In genomic region chr6:56751604-56752003, GRCh38 we compare ENCODE assay signal across 25 cellular contexts.
A peak's percentile ranks its signal among the peaks of the same experiment; 100 is the strongest.
DNase-seq lines count a peak whose midpoint lies in the region; ATAC-seq and TF ChIP-seq lines count a peak whose summit lies in the region.
"Had no signal": no experiment of that assay in that cellular context is flagged by ENCODE, and none has a peak within 500 bp of the region (broad histone marks: within the 10 kb centered on the region; RNA-seq: fewer than 3 reads in every experiment).

No MANE protein-coding gene starts in this region.

- H3K14ac ChIP-seq in IMR-90 (replicated peaks; ENCODE audit: low read depth, low read length): no peak overlapping the region; the same call in 1 of the 2 replicates

- no peak overlapping the region for H2BK120ac ChIP-seq in IMR-90 (ENCODE audit: low read depth, low read length)

- in situ Hi-C loops in GM23248 (cut with MboI): no loop called here
- in situ Hi-C loops in IMR-90 (cut with MboI; ENCODE audit: low sequenced_read_pairs): no loop called here

- H2BK20ac ChIP-seq in IMR-90 (ENCODE audit: low read depth, low read length): no peak overlapping the region

- no peak overlapping the region for H2BK15ac ChIP-seq in IMR-90 (ENCODE audit: low read depth, low read length)

- H4K8ac ChIP-seq in IMR-90 (ENCODE audit: low read depth in 2 of 2, low read length in 2 of 2): no peak overlapping the region

- H4K20me1 ChIP-seq in GM23248 (ENCODE audit: insufficient read depth) (0 out of 2 replicates have a peak, but pooled peaks cover 2% of the 10 kb centered on the region), IMR-90 (ENCODE audit: insufficient read depth, low read length) (peaks cover 23% of the 10 kb centered on the region), neural progenitor cell (ENCODE audit: low read depth) (peaks cover 47% of the 10 kb centered on the region)

- no peak overlapping the region for H2AK5ac ChIP-seq in IMR-90 (ENCODE audit: low read depth, low read length)

- no peak for TF ChIP-seq POLR2A in IMR-90 (IDR thresholded peaks at IDR 0.05; ENCODE audit: low read depth, low read length)

- no peak overlapping the region for H3K4me3 Mint-ChIP-seq in neural progenitor cell
- H3K4me3 Mint-ChIP-seq: central memory CD8-positive, alpha-beta T cell; memory B cell; T-helper 2 cell treated with Interferon-gamma antibody and Interleukin-4, amounts not matched to agents 5 μg/mL and 100 μg/mL, for 36 hours had no signal

- peaks cover 58% of the 10 kb centered on the region for H3K4me1 Mint-ChIP-seq in neural progenitor cell
- H3K4me1 Mint-ChIP-seq: central memory CD8-positive, alpha-beta T cell; memory B cell had no signal

- TF ChIP-seq RAD21 in IMR-90 (IDR thresholded peaks at IDR 0.05; ENCODE audit: low read length): no peak

- H3K27ac Mint-ChIP-seq in neural progenitor cell: no peak overlapping the region
- H3K27ac Mint-ChIP-seq: memory B cell; T-helper 2 cell treated with Interferon-gamma antibody and Interleukin-4, amounts not matched to agents 5 μg/mL and 100 μg/mL, for 36 hours had no signal

- peak overlapping the region; percentile 39 for H2BK5ac ChIP-seq in IMR-90 (ENCODE audit: low read depth, low read length, poor library complexity, severe bottlenecking)

- H4K91ac ChIP-seq in IMR-90 (ENCODE audit: insufficient read depth, low read depth, low read length): no peak overlapping the region

- H3K56ac ChIP-seq in IMR-90 (ENCODE audit: extremely low read depth, insufficient read depth, low read length): no peak overlapping the region

- no peaks in the 10 kb centered on the region for H3K27me3 ChIP-seq in GM23248 (replicated peaks; ENCODE audit: insufficient read depth)
- H3K27me3 ChIP-seq in IMR-90 (ENCODE audit: control insufficient read depth, insufficient read depth, low read length): no peaks in the 10 kb centered on the region
- no peaks in the 10 kb centered on the region for H3K27me3 ChIP-seq in dorsolateral prefrontal cortex
- H3K27me3 ChIP-seq in neural progenitor cell: no peaks in the 10 kb centered on the region
- H3K27me3 ChIP-seq: BLaER1, neutrophil, stomach, thyroid gland had no signal

- no peak overlapping the region for H3K23ac ChIP-seq in IMR-90 (ENCODE audit: low read depth, low read length)

- no peak overlapping the region for H4K5ac ChIP-seq in IMR-90 (ENCODE audit: low read depth, low read length)

- H3K4me3 ChIP-seq in GM23248: no peak overlapping the region
- H3K4me3 ChIP-seq in IMR-90 (ENCODE audit: insufficient read depth, low read depth, low read length): no peak overlapping the region
- no peak overlapping the region for H3K4me3 ChIP-seq in dorsolateral prefrontal cortex
- no peak overlapping the region for H3K4me3 ChIP-seq in neural progenitor cell
- H3K4me3 ChIP-seq: BLaER1, PC-9, stomach, thyroid gland had no signal

- H2AFZ ChIP-seq in GM23248 (no peak overlapping the region), IMR-90 (replicated peaks; ENCODE audit: low read length, poor library complexity) (no peak overlapping the region), neural progenitor cell (replicated peaks) (no peak overlapping the region)
- H2AFZ ChIP-seq: PC-9 had no signal

- peaks cover 18% of the 10 kb centered on the region for H3K9me1 ChIP-seq in IMR-90 (ENCODE audit: insufficient read depth, low read length)

- no peaks in the 10 kb centered on the region for H3K9me3 ChIP-seq in GM23248 (ENCODE audit: low read depth)
- H3K9me3 ChIP-seq in IMR-90 (ENCODE audit: control insufficient read depth, insufficient read depth, low read length): no peaks in the 10 kb centered on the region
- no peaks in the 10 kb centered on the region for H3K9me3 ChIP-seq in neural progenitor cell (ENCODE audit: low read depth)
- H3K9me3 ChIP-seq: BLaER1, neutrophil, stomach, thyroid gland had no signal

- peaks cover 10 to 66% of the 10 kb centered on the region in 2 experiments; a peak in 3 of 4 replicates for H3K79me1 ChIP-seq in IMR-90 (ENCODE audit: low read depth in 1 of 2, low read length in 2 of 2)

- H3K18ac ChIP-seq in IMR-90 (ENCODE audit: low read depth, low read length): no peak overlapping the region

- intact Hi-C loops in IMR-90 (cut with micrococcal nuclease) (no loop called here), dorsolateral prefrontal cortex (cut with DNase I) (no loop called here)

- no TSS peak for BruUV-seq in IMR-90 (replicated peaks; lab: Mats Ljungman, UMichigan)

- no peaks in the 10 kb centered on the region for H3K36me3 Mint-ChIP-seq in neural progenitor cell
- H3K36me3 Mint-ChIP-seq: memory B cell had no signal

- H3K36me3 ChIP-seq in GM23248 (ENCODE audit: low read depth) (no peaks in the 10 kb centered on the region), IMR-90 (ENCODE audit: control insufficient read depth, insufficient read depth, low read length) (no peaks in the 10 kb centered on the region), neural progenitor cell (no peaks in the 10 kb centered on the region)
- H3K36me3 ChIP-seq: BLaER1, neutrophil, stomach, thyroid gland had no signal

- H3K9me2 ChIP-seq in GM23248 (ENCODE audit: insufficient read depth): no peaks in the 10 kb centered on the region

- H2AK9ac ChIP-seq in IMR-90 (replicated peaks; ENCODE audit: low read depth, low read length, poor library complexity): no peak overlapping the region

- TF ChIP-seq CTCF in IMR-90 (conservative IDR thresholded peaks at IDR 0.05; ENCODE audit: low read depth, low read length): no peak
- no peak for TF ChIP-seq CTCF in dorsolateral prefrontal cortex (IDR thresholded peaks at IDR 0.05 in 54 of 56, conservative IDR thresholded peaks at IDR 0.05 in 2 of 56; ENCODE audit: low read depth in 1 of 56, partially characterized antibody in 56 of 56)
- no peak for TF ChIP-seq CTCF in neural progenitor cell (IDR thresholded peaks at IDR 0.05)

- CTCF ChIA-PET in IMR-90 (lab: Yijun Ruan, JAX): interaction anchor here (0.6 to 1.0 kb wide), 7 partner anchors 15 to 573 kb away, joined by 3 to 6 read pairs (median 4); no protein-coding TSS in a partner anchor

- H3K79me2 ChIP-seq in GM23248 (ENCODE audit: insufficient read depth): peaks cover 100% of the 10 kb centered on the region
- H3K79me2 ChIP-seq in neural progenitor cell (ENCODE audit: low read depth): peaks cover 100% of the 10 kb centered on the region

- no peaks in the 10 kb centered on the region for H3K9me3 Mint-ChIP-seq in neural progenitor cell
- H3K9me3 Mint-ChIP-seq: central memory CD8-positive, alpha-beta T cell; memory B cell; T-helper 2 cell treated with Interferon-gamma antibody and Interleukin-4, amounts not matched to agents 5 μg/mL and 100 μg/mL, for 36 hours had no signal

- H3K4me1 ChIP-seq in GM23248 (ENCODE audit: insufficient read depth) (peaks cover 95% of the 10 kb centered on the region), IMR-90 (ENCODE audit: control insufficient read depth, insufficient read depth, low read length) (peaks cover 32% of the 10 kb centered on the region), neural progenitor cell (peaks cover 52% of the 10 kb centered on the region)
- H3K4me1 ChIP-seq: BLaER1 had no signal

- DNase-seq in GM23248 (peak; percentile 60), IMR-90 (no peak), dorsolateral prefrontal cortex (no peak), neural progenitor cell (ENCODE audit: low spot score) (no peak), NCI-H1694 (lab: John Stamatoyannopoulos, UW) (no peak), cerebellar nuclear complex (lab: John Stamatoyannopoulos, UW) (no peak)
- no peak for DNase-seq in activated effector memory CD4-positive, alpha-beta T cell treated with Interleukin-2 at 50 U/mL for 16 hours
- DNase-seq: activated CD4-positive, alpha-beta T cell treated with anti-CD3 and anti-CD28 coated beads for 4 hours; activated gamma-delta T cell; activated T-cell treated with anti-CD3 and anti-CD28 coated beads, Interleukin-2, amount 50 U/mL, for 1 hour; H7; Karpas-422; MV-4-11; NCI-H2171; PC-9; SHP77; stimulated activated CD8-positive, alpha-beta memory T cell treated with anti-CD3 and anti-CD28 coated beads, Interleukin-4, amount 100 ng/mL, for 48 hours; stomach had no signal

- H3K9ac ChIP-seq in GM23248 (no peak overlapping the region), IMR-90 (ENCODE audit: low read depth, low read length) (no peak overlapping the region), neural progenitor cell (no peak overlapping the region)
- H3K9ac ChIP-seq: BLaER1 had no signal

- peak overlapping the region; percentile 82 for H3K27ac ChIP-seq in GM23248
- no peak overlapping the region for H3K27ac ChIP-seq in IMR-90 (ENCODE audit: insufficient read depth, low read length)
- peak overlapping the region in 33 of 59 donors; percentile 1 to 91 (median 65) for H3K27ac ChIP-seq in dorsolateral prefrontal cortex
- H3K27ac ChIP-seq in neural progenitor cell: no peak overlapping the region
- H3K27ac ChIP-seq: BLaER1, neutrophil, PC-9, stomach, thyroid gland had no signal

- no peak for ATAC-seq in IMR-90 (ENCODE audit: low read depth)
- no peak for ATAC-seq in GM18498 (IDR thresholded peaks at IDR 0.05; ENCODE audit: unreplicated experiment)

- H3F3A ChIP-seq in GM23248 (ENCODE audit: insufficient read depth) (peaks cover 88% of the 10 kb centered on the region), neural progenitor cell (ENCODE audit: low read depth) (peaks cover 14% of the 10 kb centered on the region)

- no peak overlapping the region for H3K4ac ChIP-seq in IMR-90 (ENCODE audit: low read depth, low read length)

- WGBS in GM23248 (ENCODE audit: low coverage in 1 of 2, low lambda C conversion rate in 2 of 2, missing lambda C conversion rate in 2 of 2), 2 experiments: 42 to 50% methylated on average over 1 of the region's 1 CpG
- WGBS in IMR-90 (ENCODE audit: extremely low coverage in 2 of 2, insufficient read length in 1 of 2), 2 experiments: no CpG with 5 or more reads among the region's 1 CpG

- POLR2A ChIA-PET in IMR-90 (lab: Charles Lee; ENCODE audit: unreplicated experiment): no interaction called here

- H3K4me2 ChIP-seq in GM23248 (ENCODE audit: unreplicated experiment) (peak overlapping the region; percentile 73), IMR-90 (ENCODE audit: low read depth, low read length) (no peak overlapping the region), neural progenitor cell (peak overlapping the region; percentile 16)
- H3K4me2 ChIP-seq: BLaER1, PC-9 had no signal

- H3K27me3 Mint-ChIP-seq in neural progenitor cell (ENCODE audit: insufficient read depth, low read depth): peaks cover 3% of the 10 kb centered on the region
- H3K27me3 Mint-ChIP-seq: central memory CD8-positive, alpha-beta T cell had no signal

- dilution Hi-C loops in IMR-90 (cut with HindIII; ENCODE audit: low sequenced_read_pairs, unreplicated experiment): no loop called here

TF ChIP-seq in IMR-90, 13 proteins besides CTCF, POLR2A, EP300 and RAD21 (continues in another document):
- TF ChIP-seq, protein P1, sequence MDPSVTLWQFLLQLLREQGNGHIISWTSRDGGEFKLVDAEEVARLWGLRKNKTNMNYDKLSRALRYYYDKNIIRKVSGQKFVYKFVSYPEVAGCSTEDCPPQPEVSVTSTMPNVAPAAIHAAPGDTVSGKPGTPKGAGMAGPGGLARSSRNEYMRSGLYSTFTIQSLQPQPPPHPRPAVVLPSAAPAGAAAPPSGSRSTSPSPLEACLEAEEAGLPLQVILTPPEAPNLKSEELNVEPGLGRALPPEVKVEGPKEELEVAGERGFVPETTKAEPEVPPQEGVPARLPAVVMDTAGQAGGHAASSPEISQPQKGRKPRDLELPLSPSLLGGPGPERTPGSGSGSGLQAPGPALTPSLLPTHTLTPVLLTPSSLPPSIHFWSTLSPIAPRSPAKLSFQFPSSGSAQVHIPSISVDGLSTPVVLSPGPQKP (IDR thresholded peaks at IDR 0.05; ENCODE audit: borderline replicate concordance, low read depth, low read length): no peak
- no peak for TF ChIP-seq RFX5 (IDR thresholded peaks at IDR 0.05; ENCODE audit: low read depth, low read length)

Comparison
In these comparisons a context has a peak if more than half of its experiments do, and no peak if none do; other contexts are left out.
1. H3K27ac ChIP-seq: peak in GM23248 (single experiment) and dorsolateral prefrontal cortex (33 of 59); none in IMR-90 (single experiment) and neural progenitor cell (single experiment).